33 cellular contexts compared by ENCODE assay signal in genomic region chr3:116667791-116668190, GRCh38. TPM values are rescaled to one million over a fixed set of nuclear protein-coding genes. Genes with fewer than 3 reads are reported as not detected.
"Had no signal": no experiment of that assay in that cellular context is flagged by ENCODE, and none has a peak within 500 bp of the region (broad histone marks: within the 10 kb centered on the region; RNA-seq: fewer than 3 reads in every experiment).

No MANE protein-coding gene starts in this region.

- DNase-seq: cortex of kidney; effector memory CD8-positive, alpha-beta T cell; erythroblast; esophagus squamous epithelium; foreskin fibroblast; gastrocnemius medialis; heart left ventricle; kidney; midbrain; naive thymus-derived CD4-positive, alpha-beta T cell; sigmoid colon; stimulated activated CD4-positive, alpha-beta T cell treated with anti-CD3 and anti-CD28 coated beads, Interleukin-2, amount 100 ng/mL, for 24 hours; stimulated activated CD4-positive, alpha-beta T cell treated with anti-CD3 and anti-CD28 coated beads, Interleukin-4, amount 100 ng/mL, for 24 hours; stimulated activated naive CD4-positive, alpha-beta T cell treated with Interleukin-2 at 50 U/mL for 16 hours; stomach; thyroid gland; trophoblast cell had no signal

- H3K4me1 Mint-ChIP-seq: naive thymus-derived CD4-positive, alpha-beta T cell; stimulated activated effector memory CD8-positive, alpha-beta T cell treated with anti-CD3 and anti-CD28 coated beads, Interleukin-12 subunit alpha, Interleukin-12 subunit beta, amount 100 ng/mL, for 72 hours had no signal

- H3K27me3 Mint-ChIP-seq: effector memory CD8-positive, alpha-beta T cell; naive thymus-derived CD4-positive, alpha-beta T cell had no signal

- H3K36me3 Mint-ChIP-seq: naive thymus-derived CD4-positive, alpha-beta T cell; neural progenitor cell; stimulated activated effector memory CD8-positive, alpha-beta T cell treated with anti-CD3 and anti-CD28 coated beads, Interleukin-12 subunit alpha, Interleukin-12 subunit beta, amount 100 ng/mL, for 72 hours had no signal

- ATAC-seq: effector memory CD8-positive, alpha-beta T cell; gastrocnemius medialis; heart left ventricle; left lobe of liver; naive thymus-derived CD4-positive, alpha-beta T cell; stimulated activated effector memory CD8-positive, alpha-beta T cell treated with anti-CD3 and anti-CD28 coated beads, Interleukin-12 subunit alpha, Interleukin-12 subunit beta, amount 100 ng/mL, for 72 hours had no signal

- H3K9me3 Mint-ChIP-seq: nephron, neural progenitor cell had no signal

- H3K4me3 Mint-ChIP-seq: effector memory CD8-positive, alpha-beta T cell; naive thymus-derived CD4-positive, alpha-beta T cell; nephron; neural progenitor cell; stimulated activated effector memory CD8-positive, alpha-beta T cell treated with anti-CD3 and anti-CD28 coated beads, Interleukin-12 subunit alpha, Interleukin-12 subunit beta, amount 100 ng/mL, for 72 hours had no signal

- H3K27ac Mint-ChIP-seq: effector memory CD8-positive, alpha-beta T cell; naive thymus-derived CD4-positive, alpha-beta T cell; nephron; neural progenitor cell; stimulated activated effector memory CD8-positive, alpha-beta T cell treated with anti-CD3 and anti-CD28 coated beads, Interleukin-12 subunit alpha, Interleukin-12 subunit beta, amount 100 ng/mL, for 72 hours had no signal

RNA-seq across cellular contexts. Expression of gene TUSC7, which starts 41.8 kb away (rescaled TPM):
- total RNA-seq: dermis microvascular lymphatic vessel endothelial cell; esophagus squamous epithelium; gastrocnemius medialis; heart left ventricle; hepatocyte; kidney; left lobe of liver; lower leg skin; lung microvascular endothelial cell; mucosa of gallbladder; naive thymus-derived CD4-positive, alpha-beta T cell; osteocyte; prostate gland; right atrium auricular region; sigmoid colon; skeletal muscle tissue; stomach; subcutaneous adipose tissue; thyroid gland; ureter; vagina had no signal
